14 cellular contexts compared by ENCODE assay signal in genomic region chr9:37942616-37943328, GRCh38. TPM values are rescaled to one million over a fixed set of nuclear protein-coding genes. Genes with fewer than 3 reads are reported as not detected.
DNase-seq lines count a peak whose midpoint lies in the region; ATAC-seq and TF ChIP-seq lines count a peak whose summit lies in the region.
"Had no signal": no experiment of that assay in that cellular context is flagged by ENCODE, and none has a peak within 500 bp of the region (broad histone marks: within the 10 kb centered on the region; RNA-seq: fewer than 3 reads in every experiment).

No MANE protein-coding gene starts in this region.

- H3K27ac ChIP-seq in Panc1 (ENCODE audit: low read length) (peak overlapping the region; percentile 48; the same call in 1 of the 2 replicates), esophagus (ENCODE audit: low read depth in 2 of 2, low read length in 1 of 2) (peak overlapping the region; percentile 5 to 26), osteoblast (ENCODE audit: low read depth, low read length) (peak overlapping the region; percentile 59)

- H3K4me1 Mint-ChIP-seq in Caco-2 (ENCODE audit: low read depth, unreplicated experiment): peaks cover 35% of the 10 kb centered on the region
- H3K4me1 Mint-ChIP-seq: stimulated activated memory B cell treated with anti-CD40 and anti-IgM and Interleukin-4, amounts not matched to agents 10 μg/mL and 1 μg/mL and 100 μg/mL, for 72 hours had no signal

- peak overlapping the region; percentile 74 for H3K27ac Mint-ChIP-seq in Caco-2 (ENCODE audit: unreplicated experiment)
- H3K27ac Mint-ChIP-seq: activated CD4-positive, alpha-beta memory T cell treated with anti-CD3 and anti-CD28 coated beads for 36 hours; activated T-cell treated with anti-CD3 and anti-CD28 coated beads, Interleukin-2, amount 50 U/mL, for 72 hours; stimulated activated memory B cell treated with anti-CD40 and anti-IgM and Interleukin-4, amounts not matched to agents 10 μg/mL and 1 μg/mL and 100 μg/mL, for 72 hours had no signal

- H3K4me3 Mint-ChIP-seq in Caco-2 (ENCODE audit: unreplicated experiment): peak overlapping the region; percentile 27
- H3K4me3 Mint-ChIP-seq: activated CD4-positive, alpha-beta memory T cell treated with anti-CD3 and anti-CD28 coated beads for 36 hours; activated T-cell treated with anti-CD3 and anti-CD28 coated beads, Interleukin-2, amount 50 U/mL, for 72 hours; stimulated activated memory B cell treated with anti-CD40 and anti-IgM and Interleukin-4, amounts not matched to agents 10 μg/mL and 1 μg/mL and 100 μg/mL, for 72 hours had no signal

- H3K4me3 ChIP-seq in Caco-2 (ENCODE audit: low read depth, low read length): no peak overlapping the region
- H3K4me3 ChIP-seq in Panc1 (ENCODE audit: low read depth in 2 of 2, low read length in 2 of 2): no peak overlapping the region
- no peak overlapping the region for H3K4me3 ChIP-seq in esophagus (ENCODE audit: low read depth in 1 of 2, low read length in 2 of 2)
- no peak overlapping the region for H3K4me3 ChIP-seq in osteoblast (ENCODE audit: insufficient read depth, low read length)
- H3K4me3 ChIP-seq: K562 had no signal

- H3K27me3 Mint-ChIP-seq in Caco-2 (ENCODE audit: insufficient read depth, unreplicated experiment): no peaks in the 10 kb centered on the region
- H3K27me3 Mint-ChIP-seq: activated CD4-positive, alpha-beta memory T cell treated with anti-CD3 and anti-CD28 coated beads for 36 hours had no signal

- H3K36me3 ChIP-seq in Caco-2 (ENCODE audit: control insufficient read depth, insufficient read depth, low read length): peaks cover under 1% of the 10 kb centered on the region
- peaks cover 2% of the 10 kb centered on the region for H3K36me3 ChIP-seq in Panc1 (ENCODE audit: control insufficient read depth, insufficient read depth, low read length)
- peaks cover 9 to 40% of the 10 kb centered on the region in 2 donors for H3K36me3 ChIP-seq in esophagus (ENCODE audit: control insufficient read depth in 2 of 2, insufficient read depth in 2 of 2, low read length in 1 of 2)
- H3K36me3 ChIP-seq in osteoblast (ENCODE audit: insufficient read depth, low read length): no peaks in the 10 kb centered on the region

- ATAC-seq in Panc1 (no peak), GM21717 (IDR thresholded peaks at IDR 0.05; ENCODE audit: unreplicated experiment) (no peak), GM18505 (IDR thresholded peaks at IDR 0.05; ENCODE audit: unreplicated experiment) (no peak)
- ATAC-seq: activated T-cell treated with anti-CD3 and anti-CD28 coated beads, Interleukin-2, amount 50 U/mL, for 72 hours; K562; stimulated activated memory B cell treated with anti-CD40 and anti-IgM and Interleukin-4, amounts not matched to agents 10 μg/mL and 1 μg/mL and 100 μg/mL, for 72 hours had no signal

- no peaks in the 10 kb centered on the region for H3K79me2 ChIP-seq in osteoblast (ENCODE audit: insufficient read depth, low read length)

- H3K36me3 Mint-ChIP-seq in Caco-2 (ENCODE audit: insufficient read depth, unreplicated experiment): peaks cover 38% of the 10 kb centered on the region
- H3K36me3 Mint-ChIP-seq: activated CD4-positive, alpha-beta memory T cell treated with anti-CD3 and anti-CD28 coated beads for 36 hours had no signal

- TF ChIP-seq CTCF in Caco-2 (IDR thresholded peaks at IDR 0.05; ENCODE audit: insufficient read depth in 1 of 2, low read depth in 1 of 2, low read length in 1 of 2, severe bottlenecking in 1 of 2, unreplicated experiment in 1 of 2) (no peak), Panc1 (IDR thresholded peaks at IDR 0.05) (no peak), osteoblast (IDR thresholded peaks at IDR 0.05; ENCODE audit: extremely low read depth, low read depth, low read length) (no peak)

- no TSS peak for BruUV-seq in Caco-2 (replicated peaks; lab: Mats Ljungman, UMichigan)
- BruUV-seq in Panc1 (replicated peaks; lab: Mats Ljungman, UMichigan): no TSS peak

- POLR2A ChIA-PET in Caco-2 (lab: Charles Lee) (interaction anchor here (0.5 kb wide), 1 partner anchor 34 kb away, joined by 3 read pairs; no protein-coding TSS in a partner anchor), Panc1 (lab: Charles Lee) (no interaction called here)

- no peaks in the 10 kb centered on the region for H3K27me3 ChIP-seq in Caco-2 (replicated peaks; ENCODE audit: control insufficient read depth, insufficient read depth, low read length)
- H3K27me3 ChIP-seq in Panc1 (ENCODE audit: control insufficient read depth, insufficient read depth, low read length): no peaks in the 10 kb centered on the region
- no peaks in the 10 kb centered on the region for H3K27me3 ChIP-seq in esophagus (ENCODE audit: control insufficient read depth in 1 of 2, insufficient read depth in 2 of 2, low read length in 2 of 2)
- no peaks in the 10 kb centered on the region for H3K27me3 ChIP-seq in osteoblast (ENCODE audit: insufficient read depth, low read length)

- peaks cover 65% of the 10 kb centered on the region for H3K4me1 ChIP-seq in Caco-2
- peaks cover 54% of the 10 kb centered on the region for H3K4me1 ChIP-seq in Panc1 (ENCODE audit: control insufficient read depth, insufficient read depth, low read length)
- H3K4me1 ChIP-seq in esophagus (ENCODE audit: control insufficient read depth in 2 of 2, insufficient read depth in 2 of 2, low read length in 1 of 2): peaks cover 13 to 27% of the 10 kb centered on the region in 2 donors
- H3K4me1 ChIP-seq in osteoblast (ENCODE audit: insufficient read depth, low read length): peaks cover 53% of the 10 kb centered on the region

- H3K9me3 ChIP-seq in Caco-2 (no peaks in the 10 kb centered on the region), Panc1 (ENCODE audit: control insufficient read depth, insufficient read depth, low read depth, low read length) (no peaks in the 10 kb centered on the region), esophagus (ENCODE audit: control insufficient read depth in 2 of 2, insufficient read depth in 1 of 2, low read depth in 1 of 2, low read length in 1 of 2) (no peaks in the 10 kb centered on the region), osteoblast (ENCODE audit: low read depth, low read length) (no peaks in the 10 kb centered on the region)

- in situ Hi-C loops in Panc1 (cut with HindIII; ENCODE audit: low pct_unique_long_range_greater_than_20kb, low sequenced_read_pairs): no loop called here

- no peaks in the 10 kb centered on the region for H3K9me3 Mint-ChIP-seq in Caco-2 (ENCODE audit: unreplicated experiment)
- H3K9me3 Mint-ChIP-seq: activated CD4-positive, alpha-beta memory T cell treated with anti-CD3 and anti-CD28 coated beads for 36 hours; activated T-cell treated with anti-CD3 and anti-CD28 coated beads, Interleukin-2, amount 50 U/mL, for 72 hours; stimulated activated memory B cell treated with anti-CD40 and anti-IgM and Interleukin-4, amounts not matched to agents 10 μg/mL and 1 μg/mL and 100 μg/mL, for 72 hours had no signal

- intact Hi-C loops in Caco-2 (cut with micrococcal nuclease; ENCODE audit: unreplicated experiment) (loop anchor here (2.0 kb wide), 2 partner anchors 24 to 30 kb away; no protein-coding TSS in a partner anchor), Panc1 (cut with micrococcal nuclease; ENCODE audit: unreplicated experiment) (no loop called here)

- TF ChIP-seq POLR2A in GM18505 (IDR thresholded peaks at IDR 0.05; ENCODE audit: borderline replicate concordance, extremely low read depth, insufficient read depth, insufficient read length): no peak

- 56 to 64% methylated on average over 12 of the region's 12 CpGs for WGBS in esophagus, 2 donors

- no peak overlapping the region for H2AFZ ChIP-seq in osteoblast (ENCODE audit: low read length)

- H3K4me2 ChIP-seq in osteoblast (ENCODE audit: insufficient read depth, low read length): no peak overlapping the region

- CTCF ChIA-PET in Caco-2 (lab: Charles Lee) (interaction anchor here (1.3 to 1.6 kb wide), 2 partner anchors 29 to 34 kb away, joined by 5 read pairs; no protein-coding TSS in a partner anchor), Panc1 (lab: Charles Lee) (no interaction called here)

- DNase-seq in Caco-2 (no peak), Panc1 (ENCODE audit: low read depth, low spot score) (no peak), osteoblast (ENCODE audit: insufficient read length, low spot score, missing footprints) (peak; percentile 70), KG1 (lab: John Stamatoyannopoulos, UW) (no peak), RKO (ENCODE audit: low spot score) (no peak)
- DNase-seq: activated CD4-positive, alpha-beta memory T cell treated with anti-CD3 and anti-CD28 coated beads for 36 hours; activated T-cell treated with anti-CD3 and anti-CD28 coated beads, Interleukin-2, amount 50 U/mL, for 72 hours; cerebellar nuclear complex; NCI-H1105 had no signal

- peaks cover 10% of the 10 kb centered on the region for H4K20me1 ChIP-seq in osteoblast (ENCODE audit: insufficient read depth, low read length)

RNA-seq across cellular contexts. Expression of gene SLC25A51, which starts 38.8 kb away (rescaled TPM):
- total RNA-seq in Caco-2 (2022): 29.1 and 29.3 TPM in 2 replicates
- 23.4 TPM for total RNA-seq in Panc1 (2021; ENCODE audit: unreplicated experiment)
- polyA plus RNA-seq in Panc1 (2012; ENCODE audit: insufficient read length): 5.9 TPM
- 1 to 10 TPM; 3.5 to 5.7 TPM for polyA plus RNA-seq in esophagus
- total RNA-seq in osteoblast: 114 and 119 TPM in 2 replicates
